14 cellular contexts compared by ENCODE assay signal in genomic region chr1:244371294-244372141, GRCh38.
DNase-seq lines count a peak whose midpoint lies in the region; ATAC-seq and FAIRE-seq lines count a peak whose summit lies in the region.
"Had no signal": no experiment of that assay in that cellular context is flagged by ENCODE, and none has a peak within 500 bp of the region (broad histone marks: within the 10 kb centered on the region; RNA-seq: fewer than 3 reads in every experiment).

No MANE protein-coding gene starts in this region.

- ATAC-seq in GM18502 (IDR thresholded peaks at IDR 0.05; ENCODE audit: poor library complexity, unreplicated experiment) (peak; percentile 69), GM21717 (IDR thresholded peaks at IDR 0.05; ENCODE audit: unreplicated experiment) (peak; percentile 84)

- no peaks in the 10 kb centered on the region for H3K9me3 Mint-ChIP-seq in CD4-positive, alpha-beta memory T cell
- H3K9me3 Mint-ChIP-seq: brain had no signal

- no peaks in the 10 kb centered on the region for H3K27me3 Mint-ChIP-seq in CD4-positive, alpha-beta memory T cell

- peaks cover 3 to 8% of the 10 kb centered on the region in 2 donors for H3K4me1 ChIP-seq in esophagus (ENCODE audit: control insufficient read depth in 2 of 2, insufficient read depth in 2 of 2, low read length in 1 of 2)
- H3K4me1 ChIP-seq in CD4-positive, alpha-beta memory T cell (ENCODE audit: insufficient read depth, low read length): no peaks in the 10 kb centered on the region

- H3K36me3 ChIP-seq in esophagus (ENCODE audit: control insufficient read depth in 2 of 2, insufficient read depth in 2 of 2, low read length in 1 of 2): no peaks in the 10 kb centered on the region
- H3K36me3 ChIP-seq in CD4-positive, alpha-beta memory T cell (ENCODE audit: insufficient read depth, low read length): no peaks in the 10 kb centered on the region
- H3K36me3 ChIP-seq: BLaER1 treated with 17β-estradiol and CSF1 and Interleukin-3, amounts not matched to agents 10 nM and 100 nM had no signal

- no peaks in the 10 kb centered on the region for H3K27me3 ChIP-seq in esophagus (ENCODE audit: control insufficient read depth in 1 of 2, insufficient read depth in 2 of 2, low read length in 2 of 2)
- H3K27me3 ChIP-seq in CD4-positive, alpha-beta memory T cell (ENCODE audit: insufficient read depth, low read length): no peaks in the 10 kb centered on the region
- H3K27me3 ChIP-seq: BLaER1 treated with 17β-estradiol and CSF1 and Interleukin-3, amounts not matched to agents 10 nM and 100 nM had no signal

- H3K4me3 Mint-ChIP-seq in CD4-positive, alpha-beta memory T cell: no peak overlapping the region
- H3K4me3 Mint-ChIP-seq: brain had no signal

- H3K4me1 Mint-ChIP-seq in CD4-positive, alpha-beta memory T cell: peaks cover 0 to 3% (median 0%) of the 10 kb centered on the region in 4 donors
- H3K4me1 Mint-ChIP-seq: brain had no signal

- FAIRE-seq in urothelium cell line (lab: Jason Lieb, UNC): no peak
- FAIRE-seq: RCC 7860 had no signal

- POLR2A ChIA-PET in CD4-positive, alpha-beta memory T cell (lab: Charles Lee; ENCODE audit: partially characterized antibody): no interaction called here

- H3K27ac Mint-ChIP-seq in CD4-positive, alpha-beta memory T cell: peak overlapping the region in 1 of 7 donors; percentile 5

- peak overlapping the region; percentile 65 to 90 for H3K27ac ChIP-seq in esophagus (ENCODE audit: low read depth in 2 of 2, low read length in 1 of 2)
- H3K27ac ChIP-seq in CD4-positive, alpha-beta memory T cell (ENCODE audit: low read depth, low read length): no peak overlapping the region
- H3K27ac ChIP-seq: BLaER1 treated with 17β-estradiol and CSF1 and Interleukin-3, amounts not matched to agents 10 nM and 100 nM; VCaP had no signal

- CTCF ChIA-PET in CD4-positive, alpha-beta memory T cell (lab: Charles Lee; ENCODE audit: partially characterized antibody): no interaction called here

- H3K4me3 ChIP-seq in esophagus (ENCODE audit: low read depth in 1 of 2, low read length in 2 of 2): no peak overlapping the region
- H3K4me3 ChIP-seq in CD4-positive, alpha-beta memory T cell (ENCODE audit: low read length in 2 of 2): no peak overlapping the region
- H3K4me3 ChIP-seq: BLaER1 treated with 17β-estradiol and CSF1 and Interleukin-3, amounts not matched to agents 10 nM and 100 nM had no signal

- H3K36me3 Mint-ChIP-seq in CD4-positive, alpha-beta memory T cell: no peaks in the 10 kb centered on the region
- H3K36me3 Mint-ChIP-seq: brain had no signal

- 49 to 63% methylated on average over 10 of the region's 10 CpGs for WGBS in esophagus, 2 donors

- H3K9me3 ChIP-seq in esophagus (ENCODE audit: control insufficient read depth in 2 of 2, insufficient read depth in 1 of 2, low read depth in 1 of 2, low read length in 1 of 2): peaks cover 0 to 3% of the 10 kb centered on the region in 2 donors
- H3K9me3 ChIP-seq in CD4-positive, alpha-beta memory T cell (ENCODE audit: control insufficient read depth in 1 of 2, low read length in 2 of 2): no peaks in the 10 kb centered on the region
- H3K9me3 ChIP-seq: BLaER1 treated with 17β-estradiol and CSF1 and Interleukin-3, amounts not matched to agents 10 nM and 100 nM had no signal

- intact Hi-C loops in posterior vena cava (cut with DNase I): loop anchor here in 1 of 2 donors (5.0 kb wide), 1 partner anchor 1641 kb away; no protein-coding TSS in a partner anchor
- intact Hi-C loops in CD4-positive, alpha-beta memory T cell (cut with micrococcal nuclease): no loop called here

- DNase-seq in NCI-H526 (lab: John Stamatoyannopoulos, UW): peak; percentile 67 to 76
- no peak for DNase-seq in posterior vena cava (ENCODE audit: low spot score)
- DNase-seq in CD4-positive, alpha-beta memory T cell: no peak
- DNase-seq in HCEC 1CT: no peak
- no peak for DNase-seq in urothelium cell line (ENCODE audit: low spot score)
- DNase-seq: IMR-90, NCI-H2171 had no signal

Comparison
In these comparisons a context has a peak if more than half of its experiments do, and no peak if none do; other contexts are left out.
1. DNase-seq: peak in NCI-H526 (2 of 2); none in posterior vena cava (single experiment), CD4-positive, alpha-beta memory T cell (0 of 5), HCEC 1CT (single experiment) and urothelium cell line (single experiment).